Comparison of ENCODE assay signal across 25 cellular contexts in the genomic region with DNA sequence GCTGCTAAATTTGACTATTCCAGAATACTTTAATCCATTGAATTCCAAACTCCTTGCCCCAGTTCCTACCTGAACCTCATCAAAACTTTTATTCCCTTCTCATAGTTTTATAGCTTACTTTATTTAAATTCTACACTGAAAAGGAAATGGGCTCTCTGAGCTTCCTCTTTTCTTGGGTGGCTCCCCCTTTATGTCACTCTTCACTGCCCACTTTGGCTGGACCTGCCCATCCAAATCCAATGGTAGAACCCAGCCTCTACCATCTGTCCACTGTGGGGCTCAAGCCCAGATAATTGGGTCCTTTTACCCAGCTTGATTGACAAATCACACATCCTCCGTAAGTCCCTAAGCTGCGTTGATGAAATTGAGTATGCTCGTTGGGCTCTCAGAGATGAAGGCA.
DNase-seq lines count a peak whose midpoint lies in the region; ATAC-seq and TF ChIP-seq lines count a peak whose summit lies in the region.
"Had no signal": no experiment of that assay in that cellular context is flagged by ENCODE, and none has a peak within 500 bp of the region (broad histone marks: within the 10 kb centered on the region; RNA-seq: fewer than 3 reads in every experiment).

No MANE protein-coding gene starts in this region.

- H3K36me3 ChIP-seq in CD8-positive, alpha-beta T cell (ENCODE audit: insufficient read depth, low read length), result no peaks in the 10 kb centered on the region

- no peaks in the 10 kb centered on the region for H3K27me3 Mint-ChIP-seq in CD8-positive, alpha-beta T cell (ENCODE audit: low read depth)
- H3K27me3 Mint-ChIP-seq in naive B cell, result no peaks in the 10 kb centered on the region

- H3K27ac Mint-ChIP-seq in CD8-positive, alpha-beta T cell, result peak overlapping the region; percentile 3
- peak overlapping the region; percentile 21 to 84 (median 74) for H3K27ac Mint-ChIP-seq in naive B cell

- H3K4me1 ChIP-seq in CD8-positive, alpha-beta T cell (ENCODE audit: insufficient read depth, low read length), result no peaks in the 10 kb centered on the region

- POLR2A ChIA-PET in CD8-positive, alpha-beta T cell (lab: Charles Lee), result interaction anchor here (1.2 kb wide), 1 partner anchor 10 kb away, joined by 3 read pairs; no protein-coding TSS in a partner anchor

- no peak for TF ChIP-seq CTCF in CD8-positive, alpha-beta T cell (IDR thresholded peaks at IDR 0.05)

- no peaks in the 10 kb centered on the region for H3K9me3 ChIP-seq in CD8-positive, alpha-beta T cell (ENCODE audit: low read length)

- intact Hi-C loops in CD8-positive, alpha-beta T cell (cut with DNase I, micrococcal nuclease), result loop anchor here in 1 of 2 experiments (10.0 kb wide), 1 partner anchor 314 kb away; no protein-coding TSS in a partner anchor

- in situ Hi-C loops in KBM-7 (cut with MboI; ENCODE audit: low pct_unique_long_range_greater_than_20kb, low sequenced_read_pairs), result no loop called here

- no peak overlapping the region for H3K4me3 ChIP-seq in CD8-positive, alpha-beta T cell (ENCODE audit: low read depth, low read length)

- CTCF ChIA-PET in CD8-positive, alpha-beta T cell (lab: Charles Lee), result interaction anchor here (0.7 to 4.2 kb wide), 4 partner anchors 10 to 164 kb away, joined by 4 to 82 read pairs (median 8); no protein-coding TSS in a partner anchor

- H3K36me3 Mint-ChIP-seq in CD8-positive, alpha-beta T cell, result peaks cover 33% of the 10 kb centered on the region
- H3K36me3 Mint-ChIP-seq in naive B cell, result peaks cover 6 to 7% of the 10 kb centered on the region in 2 donors

- H3K4me3 Mint-ChIP-seq in CD8-positive, alpha-beta T cell, result no peak overlapping the region
- H3K4me3 Mint-ChIP-seq in naive B cell, result peak overlapping the region in 7 of 8 donors; percentile 3 to 74 (median 31)
- H3K4me3 Mint-ChIP-seq: CD8-positive, alpha-beta memory T cell had no signal

- no peaks in the 10 kb centered on the region for H3K4me1 Mint-ChIP-seq in CD8-positive, alpha-beta T cell (ENCODE audit: low read depth)
- H3K4me1 Mint-ChIP-seq in naive B cell, result peaks cover 18 to 37% (median 36%) of the 10 kb centered on the region in 3 donors

- no peaks in the 10 kb centered on the region for H3K27me3 ChIP-seq in CD8-positive, alpha-beta T cell (ENCODE audit: insufficient read depth, low read length)

- H3K27ac ChIP-seq in CD8-positive, alpha-beta T cell (ENCODE audit: low read depth, low read length), result no peak overlapping the region
- H3K27ac ChIP-seq: C4-2B had no signal

- H3K9me3 Mint-ChIP-seq in CD8-positive, alpha-beta T cell, result no peaks in the 10 kb centered on the region
- H3K9me3 Mint-ChIP-seq in naive B cell, result no peaks in the 10 kb centered on the region
- H3K9me3 Mint-ChIP-seq: CD8-positive, alpha-beta memory T cell had no signal

- no peak for ATAC-seq in CD8-positive, alpha-beta T cell
- ATAC-seq in naive B cell (ENCODE audit: low read depth in 2 of 2) (peak; percentile 94 to 95), GM21390 (IDR thresholded peaks at IDR 0.05; ENCODE audit: unreplicated experiment) (no peak), GM18511 (IDR thresholded peaks at IDR 0.05; ENCODE audit: unreplicated experiment) (no peak)
- ATAC-seq: Panc1 had no signal

- no peak for DNase-seq in CD8-positive, alpha-beta T cell
- DNase-seq in KBM-7 (peak; percentile 15), UCSD-AML1 (lab: John Stamatoyannopoulos, UW; ENCODE audit: unreplicated experiment) (peak; percentile 7), naive B cell (peak; percentile 44), A172 (ENCODE audit: low spot score) (no peak)
- DNase-seq: CD8-positive, alpha-beta memory T cell; DMS 273 treated with DMSO at 0.1 percent for 48 hours; DMS79; GF-D8; GOT3; HCEC 1CT; IMR-90; NCI-H1092 treated with DMSO at 0.1 percent for 48 hours; NCI-H1436; NCI-H187; NCI-H2081 treated with DMSO at 0.1 percent for 48 hours; NCI-H2171; NCI-H226; NCI-H510A; SHP77 treated with DMSO at 0.1 percent for 48 hours; T-helper 1 cell had no signal

Comparison
In these comparisons a context has a peak if more than half of its experiments do, and no peak if none do; other contexts are left out.
1. ATAC-seq: peak in naive B cell (2 of 2); none in CD8-positive, alpha-beta T cell (single experiment), GM21390 (single experiment) and GM18511 (single experiment).
2. DNase-seq: peak in KBM-7 (single experiment), UCSD-AML1 (single experiment) and naive B cell (single experiment); none in CD8-positive, alpha-beta T cell (0 of 7) and A172 (single experiment).